In genomic region chr1:25737151-25737550, GRCh38 we compare ENCODE assay signal across 17 cellular contexts.
DNase-seq lines count a peak whose midpoint lies in the region; FAIRE-seq and TF ChIP-seq lines count a peak whose summit lies in the region.
"Had no signal": no experiment of that assay in that cellular context is flagged by ENCODE, and none has a peak within 500 bp of the region (broad histone marks: within the 10 kb centered on the region; RNA-seq: fewer than 3 reads in every experiment).

No MANE protein-coding gene starts in this region.

- 37 to 71% (median 62%) methylated on average over 6 of the region's 6 CpGs for WGBS in stomach, 5 donors

- H3K27me3 ChIP-seq in stomach = no peaks in the 10 kb centered on the region
- H3K27me3 ChIP-seq: suprapubic skin had no signal

- peak; percentile 15 for FAIRE-seq in kidney (lab: Jason Lieb, UNC)
- FAIRE-seq: bronchial epithelial cell had no signal

- TF ChIP-seq CTCF in kidney (IDR thresholded peaks at IDR 0.05; ENCODE audit: borderline replicate concordance, extremely low read depth, insufficient read depth) (no peak), stomach (IDR thresholded peaks at IDR 0.05) (no peak), coronary artery (IDR thresholded peaks at IDR 0.05) (no peak)

- H3K36me3 ChIP-seq in kidney (ENCODE audit: control insufficient read depth in 1 of 2, insufficient read depth in 2 of 2, low read length in 2 of 2) = no peaks in the 10 kb centered on the region
- H3K36me3 ChIP-seq in stomach = no peaks in the 10 kb centered on the region
- H3K36me3 ChIP-seq: HAP-1, suprapubic skin had no signal

- TF ChIP-seq EP300 in stomach (IDR thresholded peaks at IDR 0.05) = no peak

- H3K4me1 ChIP-seq in kidney (ENCODE audit: control insufficient read depth in 1 of 2, insufficient read depth in 1 of 2, low read depth in 1 of 2, low read length in 2 of 2) = peaks cover 35 to 46% of the 10 kb centered on the region in 2 donors
- H3K4me1 ChIP-seq in stomach = peaks cover 13 to 35% (median 20%) of the 10 kb centered on the region in 4 donors
- H3K4me1 ChIP-seq: HAP-1 had no signal

- intact Hi-C loops in kidney (cut with DNase I) = no loop called here
- intact Hi-C loops in stomach (cut with DNase I; ENCODE audit: low total_unique reads) = no loop called here

- no peak overlapping the region for H3K9ac ChIP-seq in kidney (ENCODE audit: low read length in 2 of 2)

- H3K27ac ChIP-seq in kidney (ENCODE audit: low read depth in 2 of 2, low read length in 2 of 2) = peak overlapping the region; percentile 52 to 74
- peak overlapping the region in 3 of 5 donors; percentile 26 to 71 (median 46) for H3K27ac ChIP-seq in stomach
- no peak overlapping the region for H3K27ac ChIP-seq in coronary artery
- H3K27ac ChIP-seq: suprapubic skin had no signal

- H3K9me3 ChIP-seq in kidney (ENCODE audit: control insufficient read depth in 1 of 2, low read length in 2 of 2) (no peaks in the 10 kb centered on the region), stomach (no peaks in the 10 kb centered on the region)
- H3K9me3 ChIP-seq: HAP-1, suprapubic skin had no signal

- H3K4me3 ChIP-seq in kidney (ENCODE audit: low read length in 2 of 2) (no peak overlapping the region), stomach (no peak overlapping the region), coronary artery (no peak overlapping the region)
- H3K4me3 ChIP-seq: HAP-1, suprapubic skin had no signal

- DNase-seq in activated effector memory CD4-positive, alpha-beta T cell treated with anti-CD3 and anti-CD28 coated beads, Interleukin-2, amount 50 U/mL, for 16 hours = peak; percentile 27
- DNase-seq in activated effector memory CD4-positive, alpha-beta T cell treated with Interleukin-2 at 50 U/mL for 16 hours = no peak
- DNase-seq in dermis blood vessel endothelial cell = peak; percentile 52
- DNase-seq in kidney = peak; percentile 93
- DNase-seq in stomach = no peak
- no peak for DNase-seq in GM19238 (ENCODE audit: insufficient read length, low spot score)
- no peak for DNase-seq in NCI-H1048 (lab: John Stamatoyannopoulos, UW)
- no peak for DNase-seq in coronary artery (ENCODE audit: low spot score)
- DNase-seq: activated CD8-positive, alpha-beta T cell treated with anti-CD3 and anti-CD28 coated beads, Interleukin-2, amount 10 ng/mL, durations not matched to agents 7 days and 5 days; activated naive CD4-positive, alpha-beta T cell treated with anti-CD3 and anti-CD28 coated beads for 36 hours; NCI-H1694; NCI-H748 treated with DMSO at 0.1 percent for 48 hours; stimulated activated CD4-positive, alpha-beta T cell treated with anti-CD3 and anti-CD28 coated beads, Interleukin-15, amount 100 ng/mL, for 24 hours; T1000 had no signal

- no peak for TF ChIP-seq POLR2A in stomach (IDR thresholded peaks at IDR 0.05)

Comparison
In these comparisons a context has a peak if more than half of its experiments do, and no peak if none do; other contexts are left out.
1. DNase-seq: peak in activated effector memory CD4-positive, alpha-beta T cell treated with anti-CD3 and anti-CD28 coated beads, Interleukin-2, amount 50 U/mL, for 16 hours (single experiment), dermis blood vessel endothelial cell (single experiment) and kidney (single experiment); none in activated effector memory CD4-positive, alpha-beta T cell treated with Interleukin-2 at 50 U/mL for 16 hours (single experiment), stomach (single experiment), GM19238 (single experiment), NCI-H1048 (single experiment) and coronary artery (single experiment).
2. H3K27ac ChIP-seq: peak in kidney (2 of 2) and stomach (3 of 5); none in coronary artery (0 of 2).